ENCODE assay signal across 1 cellular context in the genomic region with DNA sequence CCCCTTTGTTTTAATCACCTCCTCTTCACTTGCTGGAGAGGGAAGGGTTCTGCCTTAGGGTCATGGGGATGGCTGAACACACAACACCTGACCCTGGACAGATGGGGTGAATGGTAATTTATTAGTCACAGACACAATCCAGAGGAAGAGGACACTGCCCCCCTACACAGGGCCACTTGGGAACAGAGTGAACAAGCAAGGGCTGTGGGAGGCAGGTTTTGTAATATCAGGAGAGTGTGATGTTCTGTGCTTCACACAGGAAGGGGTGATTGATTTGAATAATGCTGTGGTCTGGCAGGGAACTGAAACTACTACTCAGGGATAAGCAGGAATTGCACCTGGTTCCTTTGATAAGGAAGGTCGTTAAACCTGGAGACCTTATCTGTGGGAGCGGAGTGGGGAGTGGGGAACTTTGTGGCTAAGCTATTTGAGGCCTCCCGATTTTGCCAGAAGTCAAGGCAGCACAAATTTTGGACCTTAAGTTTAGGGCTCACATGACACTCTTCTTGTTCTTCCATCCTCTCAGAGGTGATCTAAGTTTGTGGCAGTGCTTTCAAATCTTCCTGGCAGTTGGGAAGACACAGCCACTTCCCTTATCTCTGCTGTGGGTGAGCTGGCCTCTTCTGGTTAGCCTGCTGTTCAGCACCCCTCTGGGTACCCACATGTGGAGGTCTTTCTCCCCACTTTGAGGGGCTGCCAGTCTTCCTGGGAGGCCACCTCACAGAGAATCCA.
TF ChIP-seq lines count a peak whose summit lies in the region.

No MANE protein-coding gene starts in this region.

TF ChIP-seq in K562, 482 proteins besides CTCF, POLR2A, EP300 and RAD21 (continued from another document and continues in another):
- TF ChIP-seq, protein P1, sequence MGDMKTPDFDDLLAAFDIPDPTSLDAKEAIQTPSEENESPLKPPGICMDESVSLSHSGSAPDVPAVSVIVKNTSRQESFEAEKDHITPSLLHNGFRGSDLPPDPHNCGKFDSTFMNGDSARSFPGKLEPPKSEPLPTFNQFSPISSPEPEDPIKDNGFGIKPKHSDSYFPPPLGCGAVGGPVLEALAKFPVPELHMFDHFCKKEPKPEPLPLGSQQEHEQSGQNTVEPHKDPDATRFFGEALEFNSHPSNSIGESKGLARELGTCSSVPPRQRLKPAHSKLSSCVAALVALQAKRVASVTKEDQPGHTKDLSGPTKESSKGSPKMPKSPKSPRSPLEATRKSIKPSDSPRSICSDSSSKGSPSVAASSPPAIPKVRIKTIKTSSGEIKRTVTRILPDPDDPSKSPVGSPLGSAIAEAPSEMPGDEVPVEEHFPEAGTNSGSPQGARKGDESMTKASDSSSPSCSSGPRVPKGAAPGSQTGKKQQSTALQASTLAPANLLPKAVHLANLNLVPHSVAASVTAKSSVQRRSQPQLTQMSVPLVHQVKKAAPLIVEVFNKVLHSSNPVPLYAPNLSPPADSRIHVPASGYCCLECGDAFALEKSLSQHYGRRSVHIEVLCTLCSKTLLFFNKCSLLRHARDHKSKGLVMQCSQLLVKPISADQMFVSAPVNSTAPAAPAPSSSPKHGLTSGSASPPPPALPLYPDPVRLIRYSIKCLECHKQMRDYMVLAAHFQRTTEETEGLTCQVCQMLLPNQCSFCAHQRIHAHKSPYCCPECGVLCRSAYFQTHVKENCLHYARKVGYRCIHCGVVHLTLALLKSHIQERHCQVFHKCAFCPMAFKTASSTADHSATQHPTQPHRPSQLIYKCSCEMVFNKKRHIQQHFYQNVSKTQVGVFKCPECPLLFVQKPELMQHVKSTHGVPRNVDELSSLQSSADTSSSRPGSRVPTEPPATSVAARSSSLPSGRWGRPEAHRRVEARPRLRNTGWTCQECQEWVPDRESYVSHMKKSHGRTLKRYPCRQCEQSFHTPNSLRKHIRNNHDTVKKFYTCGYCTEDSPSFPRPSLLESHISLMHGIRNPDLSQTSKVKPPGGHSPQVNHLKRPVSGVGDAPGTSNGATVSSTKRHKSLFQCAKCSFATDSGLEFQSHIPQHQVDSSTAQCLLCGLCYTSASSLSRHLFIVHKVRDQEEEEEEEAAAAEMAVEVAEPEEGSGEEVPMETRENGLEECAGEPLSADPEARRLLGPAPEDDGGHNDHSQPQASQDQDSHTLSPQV (IDR thresholded peaks at IDR 0.05) = peak; percentile 65
- TF ChIP-seq ELF1 (tag; IDR thresholded peaks at IDR 0.05) (peak; percentile 71), ZFP1 (CRISPR knock-in tag; IDR thresholded peaks at IDR 0.05) (no peak), POLR2H (tag; IDR thresholded peaks at IDR 0.05; ENCODE audit: low read depth) (peak; percentile 50; the same call in 1 of the 2 replicates), NCOR1 (IDR thresholded peaks at IDR 0.05) (peak; percentile 99), FOXJ3 (CRISPR knock-in tag; IDR thresholded peaks at IDR 0.05) (no peak), KLF6 (CRISPR knock-in tag; IDR thresholded peaks at IDR 0.05; ENCODE audit: borderline replicate concordance) (no peak; the same call in 1 of the 2 replicates), KLF16 (IDR thresholded peaks at IDR 0.05) (peak; percentile 99), ZNF444 (CRISPR knock-in tag; IDR thresholded peaks at IDR 0.05) (no peak), FUS (optimal IDR thresholded peaks at IDR 0.05; ENCODE audit: low read depth, low read length) (no peak), MEIS2 (IDR thresholded peaks at IDR 0.05; ENCODE audit: partially characterized antibody) (peak; percentile 99), MAZ (CRISPR knock-in tag; conservative IDR thresholded peaks at IDR 0.05 in 1 of 2, IDR thresholded peaks at IDR 0.05 in 1 of 2) (peak; percentile 91 to 92), RBM17 (IDR thresholded peaks at IDR 0.05; ENCODE audit: borderline replicate concordance, low read depth, low read length) (no peak), MXI1 (IDR thresholded peaks at IDR 0.05; ENCODE audit: low read depth, low read length) (peak; percentile 34; the same call in 1 of the 2 replicates), ZNF561 (CRISPR knock-in tag; conservative IDR thresholded peaks at IDR 0.05) (no peak), ZNF146 (CRISPR knock-in tag; IDR thresholded peaks at IDR 0.05; ENCODE audit: unreplicated experiment) (no peak), ZNF133 (CRISPR knock-in tag; IDR thresholded peaks at IDR 0.05) (no peak), RBM14 (IDR thresholded peaks at IDR 0.05; ENCODE audit: borderline replicate concordance, insufficient read depth, low read depth, low read length) (no peak), HDGF (IDR thresholded peaks at IDR 0.05) (no peak), HMGN3 (IDR thresholded peaks at IDR 0.05; ENCODE audit: borderline replicate concordance, extremely low read depth, insufficient read length, low read depth, low read length) (peak; percentile 98), TEAD2 (tag; IDR thresholded peaks at IDR 0.05) (no peak), KDM5B (IDR thresholded peaks at IDR 0.05; ENCODE audit: insufficient replicate concordance, low read depth, low read length) (no peak), ZNF785 (CRISPR knock-in tag; IDR thresholded peaks at IDR 0.05) (no peak)
- TF ChIP-seq, protein P2, sequence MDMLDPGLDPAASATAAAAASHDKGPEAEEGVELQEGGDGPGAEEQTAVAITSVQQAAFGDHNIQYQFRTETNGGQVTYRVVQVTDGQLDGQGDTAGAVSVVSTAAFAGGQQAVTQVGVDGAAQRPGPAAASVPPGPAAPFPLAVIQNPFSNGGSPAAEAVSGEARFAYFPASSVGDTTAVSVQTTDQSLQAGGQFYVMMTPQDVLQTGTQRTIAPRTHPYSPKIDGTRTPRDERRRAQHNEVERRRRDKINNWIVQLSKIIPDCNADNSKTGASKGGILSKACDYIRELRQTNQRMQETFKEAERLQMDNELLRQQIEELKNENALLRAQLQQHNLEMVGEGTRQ (CRISPR knock-in tag; IDR thresholded peaks at IDR 0.05) = peak; percentile 60
- TF ChIP-seq, protein P3, sequence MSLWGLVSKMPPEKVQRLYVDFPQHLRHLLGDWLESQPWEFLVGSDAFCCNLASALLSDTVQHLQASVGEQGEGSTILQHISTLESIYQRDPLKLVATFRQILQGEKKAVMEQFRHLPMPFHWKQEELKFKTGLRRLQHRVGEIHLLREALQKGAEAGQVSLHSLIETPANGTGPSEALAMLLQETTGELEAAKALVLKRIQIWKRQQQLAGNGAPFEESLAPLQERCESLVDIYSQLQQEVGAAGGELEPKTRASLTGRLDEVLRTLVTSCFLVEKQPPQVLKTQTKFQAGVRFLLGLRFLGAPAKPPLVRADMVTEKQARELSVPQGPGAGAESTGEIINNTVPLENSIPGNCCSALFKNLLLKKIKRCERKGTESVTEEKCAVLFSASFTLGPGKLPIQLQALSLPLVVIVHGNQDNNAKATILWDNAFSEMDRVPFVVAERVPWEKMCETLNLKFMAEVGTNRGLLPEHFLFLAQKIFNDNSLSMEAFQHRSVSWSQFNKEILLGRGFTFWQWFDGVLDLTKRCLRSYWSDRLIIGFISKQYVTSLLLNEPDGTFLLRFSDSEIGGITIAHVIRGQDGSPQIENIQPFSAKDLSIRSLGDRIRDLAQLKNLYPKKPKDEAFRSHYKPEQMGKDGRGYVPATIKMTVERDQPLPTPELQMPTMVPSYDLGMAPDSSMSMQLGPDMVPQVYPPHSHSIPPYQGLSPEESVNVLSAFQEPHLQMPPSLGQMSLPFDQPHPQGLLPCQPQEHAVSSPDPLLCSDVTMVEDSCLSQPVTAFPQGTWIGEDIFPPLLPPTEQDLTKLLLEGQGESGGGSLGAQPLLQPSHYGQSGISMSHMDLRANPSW (CRISPR knock-in tag; IDR thresholded peaks at IDR 0.05) = no peak
- TF ChIP-seq, protein P4, sequence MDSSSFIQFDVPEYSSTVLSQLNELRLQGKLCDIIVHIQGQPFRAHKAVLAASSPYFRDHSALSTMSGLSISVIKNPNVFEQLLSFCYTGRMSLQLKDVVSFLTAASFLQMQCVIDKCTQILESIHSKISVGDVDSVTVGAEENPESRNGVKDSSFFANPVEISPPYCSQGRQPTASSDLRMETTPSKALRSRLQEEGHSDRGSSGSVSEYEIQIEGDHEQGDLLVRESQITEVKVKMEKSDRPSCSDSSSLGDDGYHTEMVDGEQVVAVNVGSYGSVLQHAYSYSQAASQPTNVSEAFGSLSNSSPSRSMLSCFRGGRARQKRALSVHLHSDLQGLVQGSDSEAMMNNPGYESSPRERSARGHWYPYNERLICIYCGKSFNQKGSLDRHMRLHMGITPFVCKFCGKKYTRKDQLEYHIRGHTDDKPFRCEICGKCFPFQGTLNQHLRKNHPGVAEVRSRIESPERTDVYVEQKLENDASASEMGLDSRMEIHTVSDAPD (CRISPR knock-in tag; IDR thresholded peaks at IDR 0.05) = no peak; the same call in 1 of the 2 replicates
- TF ChIP-seq, protein P5, sequence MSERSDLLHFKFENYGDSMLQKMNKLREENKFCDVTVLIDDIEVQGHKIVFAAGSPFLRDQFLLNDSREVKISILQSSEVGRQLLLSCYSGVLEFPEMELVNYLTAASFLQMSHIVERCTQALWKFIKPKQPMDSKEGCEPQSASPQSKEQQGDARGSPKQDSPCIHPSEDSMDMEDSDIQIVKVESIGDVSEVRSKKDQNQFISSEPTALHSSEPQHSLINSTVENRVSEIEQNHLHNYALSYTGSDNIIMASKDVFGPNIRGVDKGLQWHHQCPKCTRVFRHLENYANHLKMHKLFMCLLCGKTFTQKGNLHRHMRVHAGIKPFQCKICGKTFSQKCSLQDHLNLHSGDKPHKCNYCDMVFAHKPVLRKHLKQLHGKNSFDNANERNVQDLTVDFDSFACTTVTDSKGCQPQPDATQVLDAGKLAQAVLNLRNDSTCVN (CRISPR knock-in tag; IDR thresholded peaks at IDR 0.05) = peak; percentile 93
- TF ChIP-seq, protein P6, sequence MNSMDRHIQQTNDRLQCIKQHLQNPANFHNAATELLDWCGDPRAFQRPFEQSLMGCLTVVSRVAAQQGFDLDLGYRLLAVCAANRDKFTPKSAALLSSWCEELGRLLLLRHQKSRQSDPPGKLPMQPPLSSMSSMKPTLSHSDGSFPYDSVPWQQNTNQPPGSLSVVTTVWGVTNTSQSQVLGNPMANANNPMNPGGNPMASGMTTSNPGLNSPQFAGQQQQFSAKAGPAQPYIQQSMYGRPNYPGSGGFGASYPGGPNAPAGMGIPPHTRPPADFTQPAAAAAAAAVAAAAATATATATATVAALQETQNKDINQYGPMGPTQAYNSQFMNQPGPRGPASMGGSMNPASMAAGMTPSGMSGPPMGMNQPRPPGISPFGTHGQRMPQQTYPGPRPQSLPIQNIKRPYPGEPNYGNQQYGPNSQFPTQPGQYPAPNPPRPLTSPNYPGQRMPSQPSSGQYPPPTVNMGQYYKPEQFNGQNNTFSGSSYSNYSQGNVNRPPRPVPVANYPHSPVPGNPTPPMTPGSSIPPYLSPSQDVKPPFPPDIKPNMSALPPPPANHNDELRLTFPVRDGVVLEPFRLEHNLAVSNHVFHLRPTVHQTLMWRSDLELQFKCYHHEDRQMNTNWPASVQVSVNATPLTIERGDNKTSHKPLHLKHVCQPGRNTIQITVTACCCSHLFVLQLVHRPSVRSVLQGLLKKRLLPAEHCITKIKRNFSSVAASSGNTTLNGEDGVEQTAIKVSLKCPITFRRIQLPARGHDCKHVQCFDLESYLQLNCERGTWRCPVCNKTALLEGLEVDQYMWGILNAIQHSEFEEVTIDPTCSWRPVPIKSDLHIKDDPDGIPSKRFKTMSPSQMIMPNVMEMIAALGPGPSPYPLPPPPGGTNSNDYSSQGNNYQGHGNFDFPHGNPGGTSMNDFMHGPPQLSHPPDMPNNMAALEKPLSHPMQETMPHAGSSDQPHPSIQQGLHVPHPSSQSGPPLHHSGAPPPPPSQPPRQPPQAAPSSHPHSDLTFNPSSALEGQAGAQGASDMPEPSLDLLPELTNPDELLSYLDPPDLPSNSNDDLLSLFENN (IDR thresholded peaks at IDR 0.05; ENCODE audit: low read depth in 2 of 2, low read length in 2 of 2) = peak in 1 of 2 experiments; percentile 99; a peak in 2 of 4 replicates
- TF ChIP-seq, protein P7, sequence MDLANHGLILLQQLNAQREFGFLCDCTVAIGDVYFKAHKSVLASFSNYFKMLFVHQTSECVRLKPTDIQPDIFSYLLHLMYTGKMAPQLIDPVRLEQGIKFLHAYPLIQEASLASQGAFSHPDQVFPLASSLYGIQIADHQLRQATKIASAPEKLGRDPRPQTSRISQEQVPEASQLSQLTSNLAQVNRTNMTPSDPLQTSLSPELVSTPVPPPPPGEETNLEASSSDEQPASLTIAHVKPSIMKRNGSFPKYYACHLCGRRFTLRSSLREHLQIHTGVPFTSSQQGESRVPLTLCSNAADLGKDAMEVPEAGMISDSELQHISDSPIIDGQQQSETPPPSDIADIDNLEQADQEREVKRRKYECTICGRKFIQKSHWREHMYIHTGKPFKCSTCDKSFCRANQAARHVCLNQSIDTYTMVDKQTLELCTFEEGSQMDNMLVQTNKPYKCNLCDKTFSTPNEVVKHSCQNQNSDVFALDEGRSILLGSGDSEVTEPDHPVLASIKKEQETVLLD (IDR thresholded peaks at IDR 0.05) = peak; percentile 83
- TF ChIP-seq, protein P8, sequence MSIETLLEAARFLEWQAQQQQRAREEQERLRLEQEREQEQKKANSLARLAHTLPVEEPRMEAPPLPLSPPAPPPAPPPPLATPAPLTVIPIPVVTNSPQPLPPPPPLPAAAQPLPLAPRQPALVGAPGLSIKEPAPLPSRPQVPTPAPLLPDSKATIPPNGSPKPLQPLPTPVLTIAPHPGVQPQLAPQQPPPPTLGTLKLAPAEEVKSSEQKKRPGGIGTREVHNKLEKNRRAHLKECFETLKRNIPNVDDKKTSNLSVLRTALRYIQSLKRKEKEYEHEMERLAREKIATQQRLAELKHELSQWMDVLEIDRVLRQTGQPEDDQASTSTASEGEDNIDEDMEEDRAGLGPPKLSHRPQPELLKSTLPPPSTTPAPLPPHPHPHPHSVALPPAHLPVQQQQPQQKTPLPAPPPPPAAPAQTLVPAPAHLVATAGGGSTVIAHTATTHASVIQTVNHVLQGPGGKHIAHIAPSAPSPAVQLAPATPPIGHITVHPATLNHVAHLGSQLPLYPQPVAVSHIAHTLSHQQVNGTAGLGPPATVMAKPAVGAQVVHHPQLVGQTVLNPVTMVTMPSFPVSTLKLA (conservative IDR thresholded peaks at IDR 0.05) = peak in 1 of 2 experiments; percentile 83; a peak in 3 of 4 replicates
- TF ChIP-seq, protein P9, sequence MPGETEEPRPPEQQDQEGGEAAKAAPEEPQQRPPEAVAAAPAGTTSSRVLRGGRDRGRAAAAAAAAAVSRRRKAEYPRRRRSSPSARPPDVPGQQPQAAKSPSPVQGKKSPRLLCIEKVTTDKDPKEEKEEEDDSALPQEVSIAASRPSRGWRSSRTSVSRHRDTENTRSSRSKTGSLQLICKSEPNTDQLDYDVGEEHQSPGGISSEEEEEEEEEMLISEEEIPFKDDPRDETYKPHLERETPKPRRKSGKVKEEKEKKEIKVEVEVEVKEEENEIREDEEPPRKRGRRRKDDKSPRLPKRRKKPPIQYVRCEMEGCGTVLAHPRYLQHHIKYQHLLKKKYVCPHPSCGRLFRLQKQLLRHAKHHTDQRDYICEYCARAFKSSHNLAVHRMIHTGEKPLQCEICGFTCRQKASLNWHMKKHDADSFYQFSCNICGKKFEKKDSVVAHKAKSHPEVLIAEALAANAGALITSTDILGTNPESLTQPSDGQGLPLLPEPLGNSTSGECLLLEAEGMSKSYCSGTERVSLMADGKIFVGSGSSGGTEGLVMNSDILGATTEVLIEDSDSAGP (CRISPR knock-in tag; IDR thresholded peaks at IDR 0.05) = no peak
- TF ChIP-seq, protein P10, sequence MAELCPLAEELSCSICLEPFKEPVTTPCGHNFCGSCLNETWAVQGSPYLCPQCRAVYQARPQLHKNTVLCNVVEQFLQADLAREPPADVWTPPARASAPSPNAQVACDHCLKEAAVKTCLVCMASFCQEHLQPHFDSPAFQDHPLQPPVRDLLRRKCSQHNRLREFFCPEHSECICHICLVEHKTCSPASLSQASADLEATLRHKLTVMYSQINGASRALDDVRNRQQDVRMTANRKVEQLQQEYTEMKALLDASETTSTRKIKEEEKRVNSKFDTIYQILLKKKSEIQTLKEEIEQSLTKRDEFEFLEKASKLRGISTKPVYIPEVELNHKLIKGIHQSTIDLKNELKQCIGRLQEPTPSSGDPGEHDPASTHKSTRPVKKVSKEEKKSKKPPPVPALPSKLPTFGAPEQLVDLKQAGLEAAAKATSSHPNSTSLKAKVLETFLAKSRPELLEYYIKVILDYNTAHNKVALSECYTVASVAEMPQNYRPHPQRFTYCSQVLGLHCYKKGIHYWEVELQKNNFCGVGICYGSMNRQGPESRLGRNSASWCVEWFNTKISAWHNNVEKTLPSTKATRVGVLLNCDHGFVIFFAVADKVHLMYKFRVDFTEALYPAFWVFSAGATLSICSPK (IDR thresholded peaks at IDR 0.05; ENCODE audit: borderline replicate concordance) = no peak
